Comparison of ENCODE assay signal across 34 cellular contexts in the genomic region with DNA sequence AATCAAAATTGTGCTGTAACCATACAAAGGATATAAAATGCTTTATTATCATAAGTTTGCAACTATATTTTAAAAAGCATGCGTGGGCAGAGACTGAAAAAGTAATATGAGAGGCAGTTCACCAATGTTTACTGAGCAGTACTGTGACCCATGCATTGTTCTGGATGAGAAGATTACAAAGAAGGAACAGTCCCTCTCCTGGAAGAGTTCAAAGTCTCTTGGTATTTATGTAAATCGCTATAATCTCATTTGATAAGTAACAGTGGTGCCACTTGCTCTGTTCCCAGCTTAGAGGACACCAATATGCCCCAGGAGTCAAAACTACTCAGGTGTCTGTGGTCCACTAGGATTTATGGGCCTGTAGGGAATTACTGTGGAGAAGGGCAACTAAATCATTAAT. TPM values are rescaled to one million over a fixed set of nuclear protein-coding genes. Genes with fewer than 3 reads are reported as not detected.
DNase-seq lines count a peak whose midpoint lies in the region; ATAC-seq, FAIRE-seq and TF ChIP-seq lines count a peak whose summit lies in the region.
"Had no signal": no experiment of that assay in that cellular context is flagged by ENCODE, and none has a peak within 500 bp of the region (broad histone marks: within the 10 kb centered on the region; RNA-seq: fewer than 3 reads in every experiment).

No MANE protein-coding gene starts in this region.

- no peaks in the 10 kb centered on the region for H3K27me3 ChIP-seq in mammary epithelial cell (ENCODE audit: insufficient read depth, low read length)
- no peaks in the 10 kb centered on the region for H3K27me3 ChIP-seq in PC-9 (ENCODE audit: insufficient read depth, low read depth)
- H3K27me3 ChIP-seq in transverse colon: no peaks in the 10 kb centered on the region
- H3K27me3 ChIP-seq in right cardiac atrium (ENCODE audit: control insufficient read depth, insufficient read depth): no peaks in the 10 kb centered on the region
- H3K27me3 ChIP-seq in smooth muscle cell (ENCODE audit: low read depth): no peaks in the 10 kb centered on the region
- H3K27me3 ChIP-seq: BLaER1, right atrium auricular region, stomach, thyroid gland had no signal

- no peaks in the 10 kb centered on the region for H3K9me2 ChIP-seq in PC-9 (ENCODE audit: insufficient read depth)

- H3F3A ChIP-seq in PC-9 (ENCODE audit: insufficient read depth, low read depth) (peaks cover 30% of the 10 kb centered on the region), smooth muscle cell (ENCODE audit: low read depth) (no peaks in the 10 kb centered on the region)

- no peaks in the 10 kb centered on the region for H3K36me3 ChIP-seq in mammary epithelial cell (ENCODE audit: insufficient read depth, low read length)
- H3K36me3 ChIP-seq in PC-9 (ENCODE audit: low read depth): peaks cover 5% of the 10 kb centered on the region; the same call in 1 of the 2 replicates
- no peaks in the 10 kb centered on the region for H3K36me3 ChIP-seq in mucosa of descending colon (ENCODE audit: low read depth)
- H3K36me3 ChIP-seq in transverse colon: no peaks in the 10 kb centered on the region
- no peaks in the 10 kb centered on the region for H3K36me3 ChIP-seq in kidney (ENCODE audit: control insufficient read depth in 1 of 2, insufficient read depth in 2 of 2, low read length in 2 of 2)
- no peaks in the 10 kb centered on the region for H3K36me3 ChIP-seq in smooth muscle cell (ENCODE audit: low read depth)
- H3K36me3 ChIP-seq: right atrium auricular region, stomach, thyroid gland had no signal

- H3K4me2 ChIP-seq in mammary epithelial cell (ENCODE audit: insufficient read depth, low read depth, low read length) (no peak overlapping the region), PC-9 (peak overlapping the region; percentile 58), smooth muscle cell (no peak overlapping the region)
- H3K4me2 ChIP-seq: BLaER1 had no signal

- FAIRE-seq in kidney (lab: Jason Lieb, UNC): no peak
- FAIRE-seq: islet of Langerhans had no signal

- H3K9me3 Mint-ChIP-seq in MCF 10A (ENCODE audit: unreplicated experiment): no peaks in the 10 kb centered on the region
- H3K9me3 Mint-ChIP-seq: activated naive CD8-positive, alpha-beta T cell treated with anti-CD3 and anti-CD28 coated beads, Interleukin-2, amount 50 U/mL, for 24 hours; dendritic cell treated with granulocyte-macrophage colony-stimulating factor and Interleukin-4, amounts not matched to agents 40 ng/mL and 50 ng/mL, for 4 days; nephron progenitor cell had no signal

- H3K4me3 ChIP-seq in mammary epithelial cell (replicated peaks in 1 of 3; ENCODE audit: insufficient read depth in 1 of 3, low read depth in 2 of 3, low read length in 3 of 3) (no peak overlapping the region), PC-9 (0 out of 2 replicates have a peak overlapping the region, but pooled peaks have one; percentile 21), mucosa of descending colon (no peak overlapping the region), transverse colon (no peak overlapping the region), right cardiac atrium (ENCODE audit: low read length) (no peak overlapping the region), kidney (ENCODE audit: low read length in 2 of 2) (no peak overlapping the region), smooth muscle cell (no peak overlapping the region)
- H3K4me3 ChIP-seq: BLaER1, right atrium auricular region, stomach, thyroid gland had no signal

- peaks cover 28% of the 10 kb centered on the region for H3K79me2 ChIP-seq in mammary epithelial cell (ENCODE audit: insufficient read depth, low read length)
- peaks cover 26% of the 10 kb centered on the region for H3K79me2 ChIP-seq in PC-9 (ENCODE audit: low read depth)
- H3K79me2 ChIP-seq in smooth muscle cell (ENCODE audit: low read depth): peaks cover 15% of the 10 kb centered on the region

- H3K9ac ChIP-seq in mammary epithelial cell (ENCODE audit: insufficient read depth, low read length) (no peak overlapping the region), kidney (ENCODE audit: low read length in 2 of 2) (no peak overlapping the region), smooth muscle cell (ENCODE audit: low read depth) (no peak overlapping the region)
- H3K9ac ChIP-seq: BLaER1 had no signal

- H3K4me1 Mint-ChIP-seq in MCF 10A (ENCODE audit: insufficient read depth, unreplicated experiment): peaks cover 45% of the 10 kb centered on the region

- H3K27ac ChIP-seq in mammary epithelial cell (ENCODE audit: insufficient read depth, low read depth, low read length) (no peak overlapping the region), PC-9 (peak overlapping the region; percentile 90), transverse colon (peak overlapping the region; percentile 72 to 99 (median 96)), right cardiac atrium (ENCODE audit: low read length) (no peak overlapping the region), kidney (ENCODE audit: low read depth in 2 of 2, low read length in 2 of 2) (no peak overlapping the region), smooth muscle cell (ENCODE audit: low read depth) (no peak overlapping the region)
- H3K27ac ChIP-seq: BLaER1, HL-60, right atrium auricular region, stomach, thyroid gland had no signal

- H3K9me3 ChIP-seq in mammary epithelial cell (replicated peaks; ENCODE audit: insufficient read depth, low read length) (no peaks in the 10 kb centered on the region), PC-9 (ENCODE audit: insufficient read depth, low read depth) (peaks cover 2% of the 10 kb centered on the region; the same call in 1 of the 2 replicates), mucosa of descending colon (no peaks in the 10 kb centered on the region), transverse colon (no peaks in the 10 kb centered on the region), right cardiac atrium (ENCODE audit: control insufficient read depth, low read length) (no peaks in the 10 kb centered on the region), kidney (ENCODE audit: control insufficient read depth in 1 of 2, low read length in 2 of 2) (no peaks in the 10 kb centered on the region), smooth muscle cell (replicated peaks; ENCODE audit: low read depth) (no peaks in the 10 kb centered on the region)
- H3K9me3 ChIP-seq: BLaER1, right atrium auricular region, stomach, thyroid gland had no signal

- H3K27ac Mint-ChIP-seq in MCF 10A (ENCODE audit: low read depth, unreplicated experiment): peak overlapping the region; percentile 93
- H3K27ac Mint-ChIP-seq: activated CD8-positive, alpha-beta T cell treated with anti-CD3 and anti-CD28 coated beads, Interleukin-2, amount 10 ng/mL, durations not matched to agents 7 days and 5 days; activated naive CD8-positive, alpha-beta T cell treated with anti-CD3 and anti-CD28 coated beads, Interleukin-2, amount 50 U/mL, for 24 hours; dendritic cell treated with granulocyte-macrophage colony-stimulating factor and Interleukin-4, amounts not matched to agents 40 ng/mL and 50 ng/mL, for 4 days; nephron progenitor cell had no signal

- BruUV-seq in MCF 10A (replicated peaks; lab: Mats Ljungman, UMichigan) (no TSS peak), mammary epithelial cell (replicated peaks; lab: Mats Ljungman, UMichigan) (no TSS peak), PC-9 (replicated peaks; lab: Mats Ljungman, UMichigan) (no TSS peak)

- H3K36me3 Mint-ChIP-seq in MCF 10A (ENCODE audit: insufficient read depth, unreplicated experiment): peaks cover 3% of the 10 kb centered on the region

- no peaks in the 10 kb centered on the region for H4K20me1 ChIP-seq in mammary epithelial cell (ENCODE audit: insufficient read depth, low read length)
- no peaks in the 10 kb centered on the region for H4K20me1 ChIP-seq in PC-9 (ENCODE audit: insufficient read depth)
- H4K20me1 ChIP-seq in smooth muscle cell (ENCODE audit: low read depth): peaks cover 4% of the 10 kb centered on the region

- POLR2A ChIA-PET in MCF 10A (lab: Yijun Ruan, JAX) (interaction anchor here (0.6 to 1.4 kb wide), 2 partner anchors 387 to 1781 kb away, joined by 3 to 4 read pairs; a partner anchor contains a TSS), PC-9 (lab: Charles Lee; ENCODE audit: unreplicated experiment) (no interaction called here)

- WGBS in mammary epithelial cell (ENCODE audit: low coverage, missing lambda C conversion rate): 67% methylated on average over 2 of the region's 2 CpGs
- WGBS in transverse colon (ENCODE audit: low coverage in 1 of 2), 2 donors: 0 to 59% methylated on average over 1 to 2 of the region's 2 CpGs
- 69% methylated on average over 2 of the region's 2 CpGs for WGBS in right cardiac atrium
- WGBS in smooth muscle cell (ENCODE audit: low lambda C conversion rate): 85% methylated on average over 2 of the region's 2 CpGs

- H3K4me1 ChIP-seq in mammary epithelial cell (ENCODE audit: insufficient read depth, low read length) (peaks cover 11% of the 10 kb centered on the region), PC-9 (replicated peaks; ENCODE audit: insufficient read depth) (peaks cover 42% of the 10 kb centered on the region), mucosa of descending colon (ENCODE audit: low read depth) (peaks cover 41% of the 10 kb centered on the region), transverse colon (peaks cover 4 to 51% (median 30%) of the 10 kb centered on the region in 4 donors), right cardiac atrium (ENCODE audit: control insufficient read depth, insufficient read depth, low read length) (no peaks in the 10 kb centered on the region), kidney (ENCODE audit: control insufficient read depth in 1 of 2, insufficient read depth in 1 of 2, low read depth in 1 of 2, low read length in 2 of 2) (peaks cover 0 to 2% of the 10 kb centered on the region in 2 donors), smooth muscle cell (ENCODE audit: low read depth) (peaks cover 8% of the 10 kb centered on the region)

- peak overlapping the region; percentile 10 for H3K4me3 Mint-ChIP-seq in MCF 10A (ENCODE audit: unreplicated experiment)
- H3K4me3 Mint-ChIP-seq: activated CD8-positive, alpha-beta T cell treated with anti-CD3 and anti-CD28 coated beads, Interleukin-2, amount 10 ng/mL, durations not matched to agents 7 days and 5 days; activated naive CD8-positive, alpha-beta T cell treated with anti-CD3 and anti-CD28 coated beads, Interleukin-2, amount 50 U/mL, for 24 hours; dendritic cell treated with granulocyte-macrophage colony-stimulating factor and Interleukin-4, amounts not matched to agents 40 ng/mL and 50 ng/mL, for 4 days had no signal

- TF ChIP-seq POLR2A in transverse colon (IDR thresholded peaks at IDR 0.05): no peak

- no peaks in the 10 kb centered on the region for H3K27me3 Mint-ChIP-seq in MCF 10A (ENCODE audit: insufficient read depth, unreplicated experiment)
- H3K27me3 Mint-ChIP-seq: activated naive CD8-positive, alpha-beta T cell treated with anti-CD3 and anti-CD28 coated beads, Interleukin-2, amount 50 U/mL, for 24 hours; dendritic cell treated with granulocyte-macrophage colony-stimulating factor and Interleukin-4, amounts not matched to agents 40 ng/mL and 50 ng/mL, for 4 days had no signal

- peak; percentile 72 for ATAC-seq in mucosa of descending colon
- ATAC-seq in right cardiac atrium: no peak
- ATAC-seq: activated CD8-positive, alpha-beta T cell treated with anti-CD3 and anti-CD28 coated beads, Interleukin-2, amount 10 ng/mL, durations not matched to agents 7 days and 5 days; activated naive CD8-positive, alpha-beta T cell treated with anti-CD3 and anti-CD28 coated beads, Interleukin-2, amount 50 U/mL, for 24 hours; esophagus mucosa had no signal

- intact Hi-C loops in MCF 10A (cut with micrococcal nuclease) (loop anchor here (5.0 kb wide), 1 partner anchor 233 kb away; no protein-coding TSS in a partner anchor), mammary epithelial cell (cut with micrococcal nuclease) (no loop called here), PC-9 (cut with micrococcal nuclease; ENCODE audit: unreplicated experiment) (no loop called here), mucosa of descending colon (cut with DNase I, micrococcal nuclease) (no loop called here), transverse colon (cut with DNase I; ENCODE audit: low total_unique reads) (no loop called here), right cardiac atrium (cut with DNase I) (no loop called here), kidney (cut with DNase I) (no loop called here)

- DNase-seq in MCF 10A (ENCODE audit: unreplicated experiment) (no peak), mammary epithelial cell (no peak), PC-9 (no peak), mucosa of descending colon (peak in 1 of 3 donors; percentile 46), transverse colon (no peak), right cardiac atrium (no peak), kidney (no peak), smooth muscle cell (lab: John Stamatoyannopoulos, UW; ENCODE audit: unreplicated experiment) (no peak)
- DNase-seq: activated CD4-positive, alpha-beta T cell treated with anti-CD3 and anti-CD28 coated beads for 4 hours; activated CD8-positive, alpha-beta T cell treated with anti-CD3 and anti-CD28 coated beads, Interleukin-2, amount 10 ng/mL, durations not matched to agents 7 days and 5 days; activated effector memory CD4-positive, alpha-beta T cell treated with Interleukin-2 at 50 U/mL for 16 hours; activated naive CD8-positive, alpha-beta T cell treated with anti-CD3 and anti-CD28 coated beads, Interleukin-2, amount 50 U/mL, for 24 hours; caudate nucleus; COR-L47; DND-41; GF-D8; glutamatergic neuron; HCEC 1CT; midbrain; NCI-H1930; NCI-H510A treated with DMSO at 0.1 percent for 48 hours; nephron progenitor cell; posterior cingulate gyrus; stimulated activated CD4-positive, alpha-beta T cell treated with anti-CD3 and anti-CD28 coated beads, Interleukin-12 subunit alpha, Interleukin-12 subunit beta, amount 100 ng/mL, for 4 hours; stimulated activated CD4-positive, alpha-beta T cell treated with anti-CD3 and anti-CD28 coated beads, Interleukin-2, amount 100 ng/mL, for 48 hours; stomach; SW 1271; thyroid gland had no signal

- CTCF ChIA-PET in MCF 10A (lab: Yijun Ruan, JAX): interaction anchor here (1.0 kb wide), 1 partner anchor 363 kb away, joined by 3 read pairs; no protein-coding TSS in a partner anchor
- CTCF ChIA-PET in mammary epithelial cell (lab: Charles Lee; ENCODE audit: low non-redundant PET): no interaction called here
- CTCF ChIA-PET in PC-9 (lab: Charles Lee): no interaction called here

- in situ Hi-C loops in mammary epithelial cell (cut with MboI; ENCODE audit: low sequenced_read_pairs in 2 of 2) (no loop called here), transverse colon (cut with MboI; ENCODE audit: low pct_ligation_motif_present in 1 of 4, low pct_unique_long_range_greater_than_20kb in 1 of 4, low sequenced_read_pairs in 3 of 4) (loop anchor here in 1 of 4 donors (10.0 kb wide), 1 partner anchor 539 kb away; a partner anchor contains a TSS)

- no peak for TF ChIP-seq EP300 in transverse colon (IDR thresholded peaks at IDR 0.05; ENCODE audit: low read depth)

- H2AFZ ChIP-seq in mammary epithelial cell (ENCODE audit: low read depth, low read length) (no peak overlapping the region), PC-9 (no peak overlapping the region), smooth muscle cell (ENCODE audit: low read depth) (no peak overlapping the region)

- TF ChIP-seq CTCF in MCF 10A (IDR thresholded peaks at IDR 0.05; ENCODE audit: unreplicated experiment) (no peak), mammary epithelial cell (conservative IDR thresholded peaks at IDR 0.05 in 1 of 2, IDR thresholded peaks at IDR 0.05 in 1 of 2; ENCODE audit: extremely low read depth in 1 of 2, insufficient read depth in 1 of 2, low read depth in 1 of 2, low read length in 2 of 2) (no peak), PC-9 (conservative IDR thresholded peaks at IDR 0.05) (no peak), mucosa of descending colon (IDR thresholded peaks at IDR 0.05) (no peak), transverse colon (IDR thresholded peaks at IDR 0.05) (no peak), kidney (IDR thresholded peaks at IDR 0.05; ENCODE audit: borderline replicate concordance, extremely low read depth, insufficient read depth) (no peak), smooth muscle cell (IDR thresholded peaks at IDR 0.05; ENCODE audit: borderline replicate concordance, insufficient read depth, poor library complexity, severe bottlenecking) (no peak)

- dilution Hi-C loops in mammary epithelial cell (cut with HindIII; ENCODE audit: low sequenced_read_pairs): no loop called here

RNA-seq across cellular contexts. Expression of a gene that starts 2.1 kb away (rescaled TPM):
- total RNA-seq in MCF 10A (2022): 41.5 and 45.8 TPM in 2 replicates
- total RNA-seq in mammary epithelial cell: 10 to 100 TPM; 24.3 to 54.0 TPM
- 22.6 TPM for polyA plus RNA-seq in mammary epithelial cell
- 10.4 TPM for polyA minus RNA-seq in mammary epithelial cell
- 79.1 and 93.2 TPM in 2 replicates for total RNA-seq in PC-9 (2021)
- total RNA-seq in mucosa of descending colon: 100 to 1,000 TPM in 2 of 3 donors, 10 to 100 TPM in 1; 70.1 to 139 (median 121) TPM
- 10 to 100 TPM; 12.3 to 92.6 (median 69.0) TPM for total RNA-seq in transverse colon
- 10 to 100 TPM; 43.2 to 60.0 (median 45.7) TPM for total RNA-seq in right cardiac atrium
- polyA plus RNA-seq in right cardiac atrium: 50.0 TPM
- total RNA-seq in kidney: 29.2 TPM
- polyA plus RNA-seq in kidney (ENCODE audit: insufficient read depth, low read depth, low replicate concordance): 45.2 TPM
- total RNA-seq in smooth muscle cell: 31.1 and 33.8 TPM in 2 replicates
- 48.9 and 55.6 TPM in 2 replicates for polyA plus RNA-seq in smooth muscle cell

Comparison
In these comparisons a context has a peak if more than half of its experiments do, and no peak if none do; other contexts are left out.
1. H3K27ac ChIP-seq: peak in PC-9 (single experiment) and transverse colon (4 of 4); none in mammary epithelial cell (single experiment), right cardiac atrium (single experiment), kidney (0 of 2) and smooth muscle cell (single experiment).